Comparison of ENCODE assay signal across 1 cellular context in the genomic region with DNA sequence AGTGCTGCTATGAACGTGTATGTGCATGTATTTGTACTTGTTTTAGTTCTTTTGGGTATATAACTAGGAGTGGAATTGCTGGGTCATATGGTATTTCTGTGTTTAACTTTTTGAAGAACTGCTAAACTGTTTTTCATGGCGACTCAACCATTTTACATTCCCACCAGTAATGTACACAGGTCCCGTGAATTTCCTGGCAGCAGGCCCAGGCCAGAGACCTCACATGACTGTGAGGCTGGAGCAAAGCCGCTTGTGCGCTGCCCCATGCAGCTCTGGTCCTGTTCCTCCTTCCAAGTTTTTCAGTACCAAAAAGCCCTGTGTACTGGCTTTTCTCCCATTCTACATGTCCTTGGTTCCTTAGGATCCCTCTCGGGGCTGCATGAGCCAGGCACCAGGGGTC.
TF ChIP-seq lines count a peak whose summit lies in the region.

No MANE protein-coding gene starts in this region.

TF ChIP-seq in endothelial cell of umbilical vein, 7 proteins besides CTCF, POLR2A, EP300 and RAD21:
- TF ChIP-seq, protein P1, sequence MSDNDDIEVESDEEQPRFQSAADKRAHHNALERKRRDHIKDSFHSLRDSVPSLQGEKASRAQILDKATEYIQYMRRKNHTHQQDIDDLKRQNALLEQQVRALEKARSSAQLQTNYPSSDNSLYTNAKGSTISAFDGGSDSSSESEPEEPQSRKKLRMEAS (IDR thresholded peaks at IDR 0.05; ENCODE audit: insufficient read depth, insufficient read length), result no peak
- TF ChIP-seq GATA2 (IDR thresholded peaks at IDR 0.05; ENCODE audit: insufficient read depth, insufficient read length, low read depth, low read length) (no peak), JUN (IDR thresholded peaks at IDR 0.05; ENCODE audit: borderline replicate concordance, insufficient read depth, insufficient read length, low read depth) (no peak), EZH2 (IDR thresholded peaks at IDR 0.05; ENCODE audit: borderline replicate concordance, low read depth, low read length, severe bottlenecking) (no peak), POLR2AphosphoS5 (IDR thresholded peaks at IDR 0.05; ENCODE audit: insufficient read depth, low read depth, low read length) (no peak), MYC (IDR thresholded peaks at IDR 0.05; ENCODE audit: low read depth, low read length) (no peak), FOS (IDR thresholded peaks at IDR 0.05; ENCODE audit: borderline replicate concordance, insufficient read depth, low read length) (no peak)
